Comparison of ENCODE assay signal across 2 cellular contexts in the genomic region with DNA sequence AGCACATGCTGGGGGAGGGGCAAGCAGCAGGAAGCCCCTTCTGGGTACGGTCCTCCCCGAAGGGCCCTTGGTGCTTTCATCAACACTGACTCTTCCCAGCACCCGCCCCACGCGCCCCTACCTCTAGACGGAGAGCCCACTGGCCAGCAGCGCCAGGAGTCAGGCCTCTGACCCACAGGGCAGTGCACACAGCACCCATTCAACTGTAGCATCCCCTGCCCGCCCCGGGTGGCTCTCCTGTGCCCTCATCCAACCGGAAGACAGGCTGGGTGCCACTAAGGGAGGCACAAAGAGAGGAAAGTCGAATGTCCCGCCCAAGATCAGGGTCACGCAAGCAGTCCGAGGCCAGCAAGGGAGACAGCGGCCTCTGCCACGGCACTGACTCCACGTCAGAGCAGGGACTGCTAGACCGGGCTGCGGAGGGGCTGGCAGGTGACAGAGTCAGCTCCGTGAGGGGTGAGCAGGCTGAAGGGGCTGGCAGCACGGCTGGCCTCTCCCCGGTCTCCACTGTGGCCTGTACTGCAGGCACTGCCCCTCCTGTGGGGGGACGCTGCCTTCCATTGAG.
TF ChIP-seq lines count a peak whose summit lies in the region.

No MANE protein-coding gene starts in this region.

TF ChIP-seq in SK-N-SH, 30 proteins besides CTCF, POLR2A, EP300 and RAD21 (continued from another document):
- TF ChIP-seq ZBTB33 (IDR thresholded peaks at IDR 0.05; ENCODE audit: borderline replicate concordance, low read depth) (no peak), SMC3 (IDR thresholded peaks at IDR 0.05; ENCODE audit: low read depth, low read length) (no peak)

TF ChIP-seq in HepG2, 621 proteins besides CTCF, POLR2A, EP300 and RAD21 (continued from another document and continues in another):
- no peak for TF ChIP-seq SPEN (CRISPR knock-in tag; IDR thresholded peaks at IDR 0.05; ENCODE audit: low read depth)
- TF ChIP-seq DNMT3B (CRISPR knock-in tag; conservative IDR thresholded peaks at IDR 0.05): no peak
- TF ChIP-seq, protein P1, sequence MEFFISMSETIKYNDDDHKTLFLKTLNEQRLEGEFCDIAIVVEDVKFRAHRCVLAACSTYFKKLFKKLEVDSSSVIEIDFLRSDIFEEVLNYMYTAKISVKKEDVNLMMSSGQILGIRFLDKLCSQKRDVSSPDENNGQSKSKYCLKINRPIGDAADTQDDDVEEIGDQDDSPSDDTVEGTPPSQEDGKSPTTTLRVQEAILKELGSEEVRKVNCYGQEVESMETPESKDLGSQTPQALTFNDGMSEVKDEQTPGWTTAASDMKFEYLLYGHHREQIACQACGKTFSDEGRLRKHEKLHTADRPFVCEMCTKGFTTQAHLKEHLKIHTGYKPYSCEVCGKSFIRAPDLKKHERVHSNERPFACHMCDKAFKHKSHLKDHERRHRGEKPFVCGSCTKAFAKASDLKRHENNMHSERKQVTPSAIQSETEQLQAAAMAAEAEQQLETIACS (CRISPR knock-in tag; IDR thresholded peaks at IDR 0.05): no peak
- TF ChIP-seq STAT5B (CRISPR knock-in tag; IDR thresholded peaks at IDR 0.05): no peak
- TF ChIP-seq HDAC1 (CRISPR knock-in tag; IDR thresholded peaks at IDR 0.05): 0 out of 2 replicates have a peak, but pooled peaks have one; percentile 40
- peak; percentile 75 for TF ChIP-seq ZNF687 (CRISPR knock-in tag; IDR thresholded peaks at IDR 0.05)
- TF ChIP-seq, protein P2, sequence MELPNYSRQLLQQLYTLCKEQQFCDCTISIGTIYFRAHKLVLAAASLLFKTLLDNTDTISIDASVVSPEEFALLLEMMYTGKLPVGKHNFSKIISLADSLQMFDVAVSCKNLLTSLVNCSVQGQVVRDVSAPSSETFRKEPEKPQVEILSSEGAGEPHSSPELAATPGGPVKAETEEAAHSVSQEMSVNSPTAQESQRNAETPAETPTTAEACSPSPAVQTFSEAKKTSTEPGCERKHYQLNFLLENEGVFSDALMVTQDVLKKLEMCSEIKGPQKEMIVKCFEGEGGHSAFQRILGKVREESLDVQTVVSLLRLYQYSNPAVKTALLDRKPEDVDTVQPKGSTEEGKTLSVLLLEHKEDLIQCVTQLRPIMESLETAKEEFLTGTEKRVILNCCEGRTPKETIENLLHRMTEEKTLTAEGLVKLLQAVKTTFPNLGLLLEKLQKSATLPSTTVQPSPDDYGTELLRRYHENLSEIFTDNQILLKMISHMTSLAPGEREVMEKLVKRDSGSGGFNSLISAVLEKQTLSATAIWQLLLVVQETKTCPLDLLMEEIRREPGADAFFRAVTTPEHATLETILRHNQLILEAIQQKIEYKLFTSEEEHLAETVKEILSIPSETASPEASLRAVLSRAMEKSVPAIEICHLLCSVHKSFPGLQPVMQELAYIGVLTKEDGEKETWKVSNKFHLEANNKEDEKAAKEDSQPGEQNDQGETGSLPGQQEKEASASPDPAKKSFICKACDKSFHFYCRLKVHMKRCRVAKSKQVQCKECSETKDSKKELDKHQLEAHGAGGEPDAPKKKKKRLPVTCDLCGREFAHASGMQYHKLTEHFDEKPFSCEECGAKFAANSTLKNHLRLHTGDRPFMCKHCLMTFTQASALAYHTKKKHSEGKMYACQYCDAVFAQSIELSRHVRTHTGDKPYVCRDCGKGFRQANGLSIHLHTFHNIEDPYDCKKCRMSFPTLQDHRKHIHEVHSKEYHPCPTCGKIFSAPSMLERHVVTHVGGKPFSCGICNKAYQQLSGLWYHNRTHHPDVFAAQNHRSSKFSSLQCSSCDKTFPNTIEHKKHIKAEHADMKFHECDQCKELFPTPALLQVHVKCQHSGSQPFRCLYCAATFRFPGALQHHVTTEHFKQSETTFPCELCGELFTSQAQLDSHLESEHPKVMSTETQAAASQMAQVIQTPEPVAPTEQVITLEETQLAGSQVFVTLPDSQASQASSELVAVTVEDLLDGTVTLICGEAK (IDR thresholded peaks at IDR 0.05): no peak
- TF ChIP-seq, protein P2 (CRISPR knock-in tag; IDR thresholded peaks at IDR 0.05): no peak
- TF ChIP-seq, protein P3, sequence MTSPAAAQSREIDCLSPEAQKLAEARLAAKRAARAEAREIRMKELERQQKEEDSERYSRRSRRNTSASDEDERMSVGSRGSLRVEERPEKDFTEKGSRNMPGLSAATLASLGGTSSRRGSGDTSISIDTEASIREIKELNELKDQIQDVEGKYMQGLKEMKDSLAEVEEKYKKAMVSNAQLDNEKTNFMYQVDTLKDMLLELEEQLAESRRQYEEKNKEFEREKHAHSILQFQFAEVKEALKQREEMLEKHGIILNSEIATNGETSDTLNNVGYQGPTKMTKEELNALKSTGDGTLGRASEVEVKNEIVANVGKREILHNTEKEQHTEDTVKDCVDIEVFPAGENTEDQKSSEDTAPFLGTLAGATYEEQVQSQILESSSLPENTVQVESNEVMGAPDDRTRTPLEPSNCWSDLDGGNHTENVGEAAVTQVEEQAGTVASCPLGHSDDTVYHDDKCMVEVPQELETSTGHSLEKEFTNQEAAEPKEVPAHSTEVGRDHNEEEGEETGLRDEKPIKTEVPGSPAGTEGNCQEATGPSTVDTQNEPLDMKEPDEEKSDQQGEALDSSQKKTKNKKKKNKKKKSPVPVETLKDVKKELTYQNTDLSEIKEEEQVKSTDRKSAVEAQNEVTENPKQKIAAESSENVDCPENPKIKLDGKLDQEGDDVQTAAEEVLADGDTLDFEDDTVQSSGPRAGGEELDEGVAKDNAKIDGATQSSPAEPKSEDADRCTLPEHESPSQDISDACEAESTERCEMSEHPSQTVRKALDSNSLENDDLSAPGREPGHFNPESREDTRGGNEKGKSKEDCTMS (CRISPR knock-in tag; conservative IDR thresholded peaks at IDR 0.05): no peak
- TF ChIP-seq ZNF275 (CRISPR knock-in tag; IDR thresholded peaks at IDR 0.05; ENCODE audit: borderline replicate concordance): no peak
- TF ChIP-seq UBTF (CRISPR knock-in tag; IDR thresholded peaks at IDR 0.05): 0 out of 2 replicates have a peak, but pooled peaks have one; percentile 21
- TF ChIP-seq ZNF296 (CRISPR knock-in tag; conservative IDR thresholded peaks at IDR 0.05): 0 out of 2 replicates have a peak, but pooled peaks have one; percentile 24
- no peak for TF ChIP-seq ZNF142 (CRISPR knock-in tag; IDR thresholded peaks at IDR 0.05)
- TF ChIP-seq, protein P4, sequence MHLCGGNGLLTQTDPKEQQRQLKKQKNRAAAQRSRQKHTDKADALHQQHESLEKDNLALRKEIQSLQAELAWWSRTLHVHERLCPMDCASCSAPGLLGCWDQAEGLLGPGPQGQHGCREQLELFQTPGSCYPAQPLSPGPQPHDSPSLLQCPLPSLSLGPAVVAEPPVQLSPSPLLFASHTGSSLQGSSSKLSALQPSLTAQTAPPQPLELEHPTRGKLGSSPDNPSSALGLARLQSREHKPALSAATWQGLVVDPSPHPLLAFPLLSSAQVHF (CRISPR knock-in tag; IDR thresholded peaks at IDR 0.05): no peak
